12 cellular contexts compared by ENCODE assay signal in the genomic region with DNA sequence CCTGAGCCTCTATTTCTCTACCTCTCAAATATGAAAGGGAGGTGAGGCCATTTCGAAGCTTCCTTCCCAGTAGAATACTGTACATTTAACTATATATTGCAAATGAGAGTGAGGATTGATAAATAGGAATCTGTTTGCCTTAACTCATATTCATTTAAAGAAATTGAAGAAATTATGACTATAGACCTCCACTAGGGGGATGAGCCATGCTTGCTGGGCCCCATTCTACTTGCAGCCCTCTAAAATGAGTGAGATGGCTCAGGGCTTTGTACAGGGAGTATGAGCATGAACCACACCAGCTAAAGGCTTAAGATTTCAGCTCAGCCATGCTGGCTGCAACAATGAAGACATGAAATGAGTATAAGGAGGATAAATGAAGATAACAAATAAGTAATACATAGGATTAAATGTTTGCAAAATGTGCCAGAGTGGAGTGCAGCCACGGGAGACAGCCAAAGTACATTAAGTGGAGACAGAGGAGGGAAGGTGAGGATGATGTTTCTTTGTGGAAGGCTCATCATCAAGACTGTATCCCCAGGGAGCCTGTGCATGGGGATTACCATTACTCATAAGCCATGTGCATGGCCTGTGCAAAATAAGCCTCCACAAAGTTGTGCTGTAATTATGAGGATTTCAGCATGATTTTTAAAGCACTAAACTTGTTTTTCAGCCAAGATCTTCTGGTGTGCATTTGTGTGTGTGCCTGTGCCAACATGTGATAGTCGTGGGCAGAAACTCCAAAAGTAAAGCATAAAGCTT.
DNase-seq lines count a peak whose midpoint lies in the region; TF ChIP-seq lines count a peak whose summit lies in the region.
"Had no signal": no experiment of that assay in that cellular context is flagged by ENCODE, and none has a peak within 500 bp of the region (broad histone marks: within the 10 kb centered on the region; RNA-seq: fewer than 3 reads in every experiment).

No MANE protein-coding gene starts in this region.

- H3K79me2 ChIP-seq in OCI-LY3 (ENCODE audit: low read length): no peaks in the 10 kb centered on the region

- no peaks in the 10 kb centered on the region for H4K20me1 ChIP-seq in OCI-LY3 (ENCODE audit: insufficient read depth, low read length)

- peaks cover 7% of the 10 kb centered on the region for H3K9me3 ChIP-seq in AG04450 (ENCODE audit: control insufficient read depth, insufficient read depth, low read length)
- no peaks in the 10 kb centered on the region for H3K9me3 ChIP-seq in HAP-1
- H3K9me3 ChIP-seq in OCI-LY3 (ENCODE audit: insufficient read depth, low read length): no peaks in the 10 kb centered on the region
- H3K9me3 ChIP-seq: ovary had no signal

- H3K9ac ChIP-seq in OCI-LY3 (ENCODE audit: low read length): no peak overlapping the region

- peaks cover 37% of the 10 kb centered on the region for H3K4me1 ChIP-seq in HAP-1
- H3K4me1 ChIP-seq in OCI-LY3 (ENCODE audit: low read length): no peaks in the 10 kb centered on the region

- H2AFZ ChIP-seq in OCI-LY3 (ENCODE audit: low read depth, low read length): no peak overlapping the region

- in situ Hi-C loops in HAP-1 (cut with MboI; ENCODE audit: low sequenced_read_pairs): no loop called here

- CTCF ChIA-PET in AG04450 (lab: Charles Lee): interaction anchor here (0.7 kb wide), 1 partner anchor 1533 kb away, joined by 5 read pairs; no protein-coding TSS in a partner anchor

- H3K36me3 ChIP-seq in HAP-1 (replicated peaks): no peaks in the 10 kb centered on the region
- no peaks in the 10 kb centered on the region for H3K36me3 ChIP-seq in OCI-LY3 (replicated peaks; ENCODE audit: low read depth, low read length)
- H3K36me3 ChIP-seq: ovary had no signal

- H3K27me3 ChIP-seq in AG04450 (ENCODE audit: control insufficient read depth, insufficient read depth, low read length) (no peaks in the 10 kb centered on the region), HAP-1 (ENCODE audit: low read depth) (no peaks in the 10 kb centered on the region), OCI-LY3 (ENCODE audit: low read depth, low read length) (no peaks in the 10 kb centered on the region)
- H3K27me3 ChIP-seq: ovary had no signal

- H3K4me3 ChIP-seq in AG04450 (ENCODE audit: low read depth, low read length) (no peak overlapping the region), HAP-1 (no peak overlapping the region), OCI-LY3 (ENCODE audit: low read length) (no peak overlapping the region), fibroblast of villous mesenchyme (ENCODE audit: low read depth, low read length) (no peak overlapping the region)
- H3K4me3 ChIP-seq: ovary had no signal

- DNase-seq in AG04450 (ENCODE audit: low read depth, low spot score) (no peak), HAP-1 (ENCODE audit: low spot score in 2 of 2) (peak; percentile 54 to 62), fibroblast of villous mesenchyme (ENCODE audit: low read depth) (no peak), AG08396 (ENCODE audit: low spot score) (no peak), NCI-H187 treated with DMSO at 0.1 percent for 48 hours (lab: John Stamatoyannopoulos, UW) (no peak), NCI-H128 (lab: John Stamatoyannopoulos, UW; ENCODE audit: unreplicated experiment) (no peak)
- no peak for DNase-seq in central memory CD4-positive, alpha-beta T cell
- DNase-seq: C1 segment of cervical spinal cord; left cardiac atrium; ovary; stimulated activated CD4-positive, alpha-beta T cell treated with anti-CD3 and anti-CD28 coated beads, Interleukin-2, amount 100 ng/mL, for 48 hours had no signal

- TF ChIP-seq CTCF in AG04450 (IDR thresholded peaks at IDR 0.05; ENCODE audit: low read depth, low read length) (peak; percentile 5; the same call in 1 of the 2 replicates), OCI-LY3 (IDR thresholded peaks at IDR 0.05; ENCODE audit: low read depth, low read length) (peak; percentile 36), fibroblast of villous mesenchyme (IDR thresholded peaks at IDR 0.05; ENCODE audit: insufficient read depth, low read depth, low read length) (peak; percentile 5)

- H3K4me2 ChIP-seq in OCI-LY3 (ENCODE audit: low read length): no peak overlapping the region

- POLR2A ChIA-PET in AG04450 (lab: Yijun Ruan, JAX): no interaction called here

- H3K27ac ChIP-seq in AG04450 (ENCODE audit: low read depth, low read length): no peak overlapping the region
- no peak overlapping the region for H3K27ac ChIP-seq in OCI-LY3 (ENCODE audit: low read length)
- H3K27ac ChIP-seq: ovary had no signal

Comparison
In these comparisons a context has a peak if more than half of its experiments do, and no peak if none do; other contexts are left out.
1. DNase-seq: peak in HAP-1 (2 of 2); none in AG04450 (single experiment), fibroblast of villous mesenchyme (single experiment), AG08396 (single experiment), NCI-H187 treated with DMSO at 0.1 percent for 48 hours (single experiment), NCI-H128 (single experiment) and central memory CD4-positive, alpha-beta T cell (single experiment).
2. Peak in every context shown above with its lines, with median percentiles within 50 percentile points of each other: CTCF ChIP-seq.